In the genomic region with DNA sequence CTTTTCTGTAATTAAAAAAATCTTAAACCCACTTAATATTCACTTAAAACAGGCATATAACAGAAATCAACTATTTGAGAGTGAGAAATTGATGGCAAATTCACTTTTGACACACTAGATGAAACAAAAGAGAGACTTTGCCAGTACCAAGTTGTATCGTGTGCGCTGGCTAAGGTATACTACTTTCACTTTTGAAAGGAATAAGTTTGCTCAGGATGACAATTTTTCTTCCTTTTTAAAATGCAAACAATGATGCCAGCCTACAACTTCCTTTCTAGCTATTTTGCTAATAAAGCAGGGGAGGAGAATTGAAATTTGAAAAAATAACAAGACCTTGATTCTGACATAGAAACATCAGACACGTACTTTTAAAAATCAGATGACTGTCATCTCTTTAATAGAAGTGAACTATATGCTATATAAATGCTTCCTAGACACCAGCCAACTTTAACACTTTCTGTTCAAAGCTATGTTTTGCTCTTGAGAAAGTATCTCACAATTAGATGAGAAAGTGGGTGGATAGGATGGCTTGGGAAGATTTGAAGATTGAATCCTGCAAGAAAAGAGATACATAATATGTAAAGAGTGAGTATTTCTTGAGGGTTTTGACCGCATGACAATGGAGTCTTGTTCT, we compare ENCODE assay signal across 11 cellular contexts. TPM values are rescaled to one million over a fixed set of nuclear protein-coding genes. Genes with fewer than 3 reads are reported as not detected.
A peak's percentile ranks its signal among the peaks of the same experiment; 100 is the strongest.
DNase-seq lines count a peak whose midpoint lies in the region; ATAC-seq and TF ChIP-seq lines count a peak whose summit lies in the region.
"Had no signal": no experiment of that assay in that cellular context is flagged by ENCODE, and none has a peak within 500 bp of the region (broad histone marks: within the 10 kb centered on the region; RNA-seq: fewer than 3 reads in every experiment).

No MANE protein-coding gene starts in this region.

- DNase-seq in left ventricle myocardium superior, result no peak
- no peak for DNase-seq in cardiac septum (ENCODE audit: low spot score)
- no peak for DNase-seq in brain microvascular endothelial cell
- DNase-seq in COLO829 (ENCODE audit: low spot score), result no peak
- no peak for DNase-seq in cerebellar cortex (ENCODE audit: low spot score)
- no peak for DNase-seq in type B pancreatic cell (ENCODE audit: extremely low spot score, unreplicated experiment)
- DNase-seq: EL, NCI-H1694 had no signal

- peak overlapping the region; percentile 47 for H3K27ac ChIP-seq in brain microvascular endothelial cell
- H3K27ac ChIP-seq in muscle layer of colon (ENCODE audit: low read depth, low read length), result peak overlapping the region; percentile 79

- no peak overlapping the region for H3K27ac Mint-ChIP-seq in type B pancreatic cell

- no peaks in the 10 kb centered on the region for H3K9me3 ChIP-seq in muscle layer of colon (ENCODE audit: low read length)

- H3K27me3 Mint-ChIP-seq in type B pancreatic cell, result peaks cover 3% of the 10 kb centered on the region

- peaks cover 89% of the 10 kb centered on the region for H3K36me3 ChIP-seq in brain microvascular endothelial cell (replicated peaks)
- H3K36me3 ChIP-seq in muscle layer of colon (ENCODE audit: insufficient read depth, low read length), result no peaks in the 10 kb centered on the region

- H3K9me3 Mint-ChIP-seq in type B pancreatic cell, result no peaks in the 10 kb centered on the region

- in situ Hi-C loops in brain microvascular endothelial cell (cut with HindIII; ENCODE audit: low pct_ligation_motif_present, low sequenced_read_pairs), result no loop called here

- H3K4me3 ChIP-seq in brain microvascular endothelial cell (ENCODE audit: low read depth, low read length) (no peak overlapping the region), muscle layer of colon (ENCODE audit: low read depth in 1 of 2, low read length in 2 of 2) (peak overlapping the region; percentile 41 to 64)

- H3K4me1 ChIP-seq in muscle layer of colon (ENCODE audit: insufficient read depth, low read length), result peaks cover 25% of the 10 kb centered on the region

- peaks cover 4% of the 10 kb centered on the region for H3K36me3 Mint-ChIP-seq in type B pancreatic cell

- peaks cover 19% of the 10 kb centered on the region for H3K4me1 Mint-ChIP-seq in type B pancreatic cell (ENCODE audit: unreplicated experiment)

- peak overlapping the region; percentile 22 for H3K9ac ChIP-seq in muscle layer of colon (ENCODE audit: low read length)

- no peak overlapping the region for H3K4me3 Mint-ChIP-seq in type B pancreatic cell

- intact Hi-C loops in left ventricle myocardium superior (cut with micrococcal nuclease), result no loop called here
- intact Hi-C loops in cardiac septum (cut with DNase I), result loop anchor here (5.0 kb wide), 1 partner anchor 55 kb away; no protein-coding TSS in a partner anchor

- peak; percentile 34 for ATAC-seq in left ventricle myocardium superior
- no peak for ATAC-seq in HG02623 (IDR thresholded peaks at IDR 0.05; ENCODE audit: unreplicated experiment)

- no peaks in the 10 kb centered on the region for H3K27me3 ChIP-seq in brain microvascular endothelial cell (replicated peaks)
- no peaks in the 10 kb centered on the region for H3K27me3 ChIP-seq in muscle layer of colon (ENCODE audit: control insufficient read depth in 1 of 2, insufficient read depth in 2 of 2, low read length in 2 of 2)

- TF ChIP-seq CTCF in brain microvascular endothelial cell (IDR thresholded peaks at IDR 0.05; ENCODE audit: low read depth, low read length, missing control alignments), result no peak
- no peak for TF ChIP-seq CTCF in type B pancreatic cell (conservative IDR thresholded peaks at IDR 0.05)

RNA-seq across cellular contexts. Expression of gene BLID, which starts 41.6 kb away (rescaled TPM):
- total RNA-seq in left ventricle myocardium superior (not detected), cardiac septum (0.57 TPM), type B pancreatic cell (ENCODE audit: low replicate concordance) (0.33 and 0.48 TPM in 2 replicates)
- total RNA-seq: H1 had no signal
